Comparison of ENCODE assay signal across 22 cellular contexts in the genomic region with DNA sequence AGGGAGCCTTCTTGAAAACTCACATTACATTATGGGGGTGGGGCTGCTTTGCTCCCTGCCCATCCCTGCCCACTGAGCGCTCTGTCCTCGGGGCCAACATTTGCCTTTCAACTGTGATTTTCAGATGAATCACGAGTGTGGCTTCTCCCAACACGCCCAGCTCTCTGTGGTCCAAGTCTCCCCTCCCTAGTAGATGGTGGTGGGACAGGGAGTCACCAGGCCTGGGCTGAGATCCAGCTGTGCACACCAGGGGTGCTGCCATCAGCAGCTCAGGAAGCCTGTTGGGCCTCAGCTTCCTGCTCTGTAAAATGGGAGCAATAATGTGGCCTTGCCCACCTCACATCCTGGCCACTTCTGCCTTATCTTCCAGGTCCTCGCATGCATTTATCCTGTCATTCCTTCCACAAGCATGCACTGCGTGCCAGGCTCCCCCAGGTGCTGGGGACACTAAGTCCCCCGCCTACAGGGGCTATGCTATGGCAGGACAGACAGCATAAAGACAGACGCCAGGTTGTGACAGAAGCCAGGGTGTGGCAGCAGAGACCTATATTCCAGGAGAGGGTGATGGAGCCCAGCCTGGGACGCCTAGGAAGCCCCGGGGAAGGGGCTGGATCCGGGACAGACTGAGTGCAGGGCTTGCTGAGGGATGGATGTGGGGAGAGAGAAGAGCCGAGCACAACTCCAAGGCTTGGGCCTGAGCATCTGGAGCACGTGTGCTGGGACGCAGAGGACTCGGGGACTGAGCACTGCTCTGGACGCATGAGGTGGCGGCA. TPM values are rescaled to one million over a fixed set of nuclear protein-coding genes. Genes with fewer than 3 reads are reported as not detected.
DNase-seq lines count a peak whose midpoint lies in the region; ATAC-seq, FAIRE-seq and TF ChIP-seq lines count a peak whose summit lies in the region.
"Had no signal": no experiment of that assay in that cellular context is flagged by ENCODE, and none has a peak within 500 bp of the region (broad histone marks: within the 10 kb centered on the region; RNA-seq: fewer than 3 reads in every experiment).

No MANE protein-coding gene starts in this region.

- POLR2A ChIA-PET in H1 (lab: Charles Lee; ENCODE audit: partially characterized antibody) = interaction anchor here (1.2 kb wide), 1 partner anchor 9 kb away, joined by 3 read pairs; no protein-coding TSS in a partner anchor

- H4K5ac ChIP-seq in H1 (ENCODE audit: insufficient read length, low read depth, low read length) = no peak overlapping the region

- no peak overlapping the region for H3K18ac ChIP-seq in H1 (ENCODE audit: extremely low read depth, low read length)

- H3K4me1 ChIP-seq in heart right ventricle (peaks cover 0 to 23% (median 0%) of the 10 kb centered on the region in 9 donors), H1 (replicated peaks in 1 of 4; ENCODE audit: control insufficient read depth in 3 of 4, insufficient read depth in 4 of 4, low read length in 3 of 4) (peaks cover 0 to 15% (median 8%) of the 10 kb centered on the region in 4 experiments; a peak in 4 of 7 replicates), neutrophil (ENCODE audit: control insufficient read depth in 1 of 2, insufficient read depth in 1 of 2, low read depth in 1 of 2, low read length in 1 of 2) (peaks cover 27 to 35% of the 10 kb centered on the region in 2 experiments)

- no peak overlapping the region; the same call in 1 of the 2 replicates for H2BK5ac ChIP-seq in H1 (ENCODE audit: low read depth, low read length)

- no peak overlapping the region for H2AK5ac ChIP-seq in H1 (ENCODE audit: low read depth, low read length)

- peak overlapping the region; percentile 88 for H2BK15ac ChIP-seq in H1 (ENCODE audit: low read length)

- no peak overlapping the region for H3K23ac ChIP-seq in H1 (ENCODE audit: insufficient read length)

- no peak for TF ChIP-seq EP300 in H1 (IDR thresholded peaks at IDR 0.05; ENCODE audit: borderline replicate concordance in 1 of 2, low read depth in 2 of 2, low read length in 2 of 2)

- WGBS in heart right ventricle, 2 donors = 73 to 76% methylated on average over 17 of the region's 17 CpGs
- WGBS in H1 (ENCODE audit: extremely low coverage in 1 of 2, insufficient coverage in 1 of 2, insufficient read length in 1 of 2, insufficient replicate concordance in 2 of 2, low coverage in 1 of 2, low lambda C conversion rate in 2 of 2, missing lambda C conversion rate in 1 of 2), 2 experiments = 86% methylated on average over 16 of the region's 17 CpGs; no CpG with 5 or more reads in 1 of the 2 experiments

- H3K79me2 ChIP-seq in H1 (ENCODE audit: control insufficient read depth in 1 of 2, insufficient read depth in 2 of 2, low read length in 2 of 2) = no peaks in the 10 kb centered on the region

- TF ChIP-seq CTCF in heart right ventricle (IDR thresholded peaks at IDR 0.05) (no peak), H1 (IDR thresholded peaks at IDR 0.05; ENCODE audit: control extremely low read depth in 1 of 3, insufficient read depth in 1 of 3, low read depth in 1 of 3, low read length in 3 of 3) (peak in 2 of 3 experiments; percentile 34 to 36; a peak in 2 of 4 replicates), neutrophil (IDR thresholded peaks at IDR 0.05) (no peak)

- H3K27me3 ChIP-seq in heart right ventricle (peaks cover 0 to 19% (median 6%) of the 10 kb centered on the region in 7 donors), MG63 (no peaks in the 10 kb centered on the region), H1 (replicated peaks in 1 of 4; ENCODE audit: control insufficient read depth in 3 of 4, extremely low read depth in 1 of 4, insufficient read depth in 3 of 4, low read length in 3 of 4) (no peaks in the 10 kb centered on the region), neutrophil (no peaks in the 10 kb centered on the region)

- CTCF ChIA-PET in H1 (lab: Charles Lee; ENCODE audit: partially characterized antibody) = interaction anchor here (1.2 to 2.9 kb wide), 4 partner anchors 20 to 91 kb away, joined by 3 to 11 read pairs (median 8); a partner anchor contains a TSS

- H3K23me2 ChIP-seq in H1 (ENCODE audit: low read depth, low read length) = no peaks in the 10 kb centered on the region

- ATAC-seq in Right ventricle myocardium inferior (no peak), heart right ventricle (no peak), GM18502 (IDR thresholded peaks at IDR 0.05; ENCODE audit: poor library complexity, unreplicated experiment) (no peak), HG03432 (IDR thresholded peaks at IDR 0.05; ENCODE audit: unreplicated experiment) (no peak)
- ATAC-seq: Panc1 had no signal

- intact Hi-C loops in Right ventricle myocardium inferior (cut with DNase I) = no loop called here
- intact Hi-C loops in heart right ventricle (cut with DNase I) = no loop called here

- H4K91ac ChIP-seq in H1 (replicated peaks; ENCODE audit: insufficient read length, low read length) = no peak overlapping the region

- DNase-seq in Right ventricle myocardium inferior (ENCODE audit: missing footprints) = peak; percentile 11
- DNase-seq in heart right ventricle = no peak
- peak; percentile 64 for DNase-seq in MG63
- no peak for DNase-seq in H1 (ENCODE audit: low read depth in 1 of 2, low spot score in 2 of 2)
- no peak for DNase-seq in glomerular visceral epithelial cell (ENCODE audit: extremely low spot score)
- DNase-seq: DND-41, GF-D8, KG1, NCI-H1048, NCI-H1436 treated with DMSO at 0.1 percent for 48 hours, NCI-H2081, NCI-H510A treated with DMSO at 0.1 percent for 48 hours, SHP77, SK-N-SH had no signal

- FAIRE-seq in H1 (lab: Jason Lieb, UNC) = no peak
- FAIRE-seq: A204.1, GM12891, H54 had no signal

- H3K36me3 ChIP-seq in heart right ventricle (peaks cover 0 to 12% (median 0%) of the 10 kb centered on the region in 9 donors), MG63 (no peaks in the 10 kb centered on the region), H1 (ENCODE audit: control insufficient read depth in 2 of 4, insufficient read depth in 4 of 4, low read length in 3 of 4) (no peaks in the 10 kb centered on the region), neutrophil (peaks cover 86% of the 10 kb centered on the region)

- no peaks in the 10 kb centered on the region for H3K79me1 ChIP-seq in H1 (ENCODE audit: low read depth, low read length)

- H3K56ac ChIP-seq in H1 (replicated peaks; ENCODE audit: insufficient read length, low read depth, low read length) = no peak overlapping the region

- H3K27ac ChIP-seq in heart right ventricle (no peak overlapping the region), H1 (ENCODE audit: low read depth, low read length) (no peak overlapping the region), neutrophil (peak overlapping the region; percentile 99)
- H3K27ac ChIP-seq: BLaER1 treated with 17β-estradiol and CSF1 and Interleukin-3, amounts not matched to agents 10 nM and 100 nM had no signal

- H3K4me3 ChIP-seq in heart right ventricle (no peak overlapping the region), MG63 (no peak overlapping the region), H1 (ENCODE audit: extremely low read depth in 1 of 4, insufficient read depth in 2 of 4, low read depth in 3 of 4, low read length in 4 of 4) (no peak overlapping the region), neutrophil (ENCODE audit: low read depth in 1 of 2, low read length in 1 of 2) (no peak overlapping the region)
- H3K4me3 ChIP-seq: BLaER1 treated with 17β-estradiol and CSF1 and Interleukin-3, amounts not matched to agents 10 nM and 100 nM had no signal

- H3K4me2 ChIP-seq in H1 (ENCODE audit: insufficient read depth in 1 of 2, low read depth in 2 of 2, low read length in 2 of 2) = no peak overlapping the region
- H3K4me2 ChIP-seq: SK-N-SH had no signal

- H4K20me1 ChIP-seq in H1 (replicated peaks in 1 of 2; ENCODE audit: control insufficient read depth in 1 of 2, insufficient read depth in 2 of 2, low read length in 2 of 2) = no peaks in the 10 kb centered on the region

- H3K4ac ChIP-seq in H1 (replicated peaks; ENCODE audit: insufficient read length, low read depth, low read length) = no peak overlapping the region

- no peak overlapping the region for H2AFZ ChIP-seq in H1 (ENCODE audit: low read length)

- no peak overlapping the region for H2BK12ac ChIP-seq in H1 (ENCODE audit: low read depth, low read length)

- no peak overlapping the region for H3K14ac ChIP-seq in H1 (ENCODE audit: insufficient read length)

- no peak overlapping the region for H3K9ac ChIP-seq in H1 (replicated peaks in 1 of 4; ENCODE audit: extremely low read depth in 1 of 4, low read depth in 3 of 4, low read length in 3 of 4)
- H3K9ac ChIP-seq: BLaER1 treated with 17β-estradiol and CSF1 and Interleukin-3, amounts not matched to agents 10 nM and 100 nM; SK-N-SH had no signal

- H4K8ac ChIP-seq in H1 (ENCODE audit: extremely low read depth, insufficient read depth, low read length) = no peak overlapping the region

- no peaks in the 10 kb centered on the region for H3K9me3 ChIP-seq in heart right ventricle
- H3K9me3 ChIP-seq in MG63 = no peaks in the 10 kb centered on the region
- no peaks in the 10 kb centered on the region for H3K9me3 ChIP-seq in H1 (ENCODE audit: insufficient read depth in 2 of 2, low read depth in 1 of 2, low read length in 1 of 2)
- H3K9me3 ChIP-seq in neutrophil = no peaks in the 10 kb centered on the region
- H3K9me3 ChIP-seq: BLaER1 treated with 17β-estradiol and CSF1 and Interleukin-3, amounts not matched to agents 10 nM and 100 nM; SK-N-SH had no signal

- no peak overlapping the region for H2BK120ac ChIP-seq in H1 (replicated peaks; ENCODE audit: low read depth, low read length)

- no peak for TF ChIP-seq POLR2A in H1 (IDR thresholded peaks at IDR 0.05; ENCODE audit: control extremely low read depth in 1 of 2, low read depth in 2 of 2, low read length in 2 of 2)

- peak; percentile 59 to 76 for TF ChIP-seq RAD21 in H1 (IDR thresholded peaks at IDR 0.05 in 1 of 2, conservative IDR thresholded peaks at IDR 0.05 in 1 of 2; ENCODE audit: low read depth in 2 of 2, low read length in 2 of 2)

- 0 out of 2 replicates have a peak overlapping the region, but pooled peaks have one; percentile 61 for H2BK20ac ChIP-seq in H1 (ENCODE audit: low read length)

TF ChIP-seq in H1, 55 proteins besides CTCF, POLR2A, EP300 and RAD21 (continues in another document):
- TF ChIP-seq MAFK (IDR thresholded peaks at IDR 0.05; ENCODE audit: low read depth, low read length) = no peak
- no peak for TF ChIP-seq SP1 (IDR thresholded peaks at IDR 0.05; ENCODE audit: low read depth, low read length)

RNA-seq across cellular contexts. Expression of a gene that starts 30.5 kb away (rescaled TPM):
- 2.9 TPM for total RNA-seq in Right ventricle myocardium inferior
- 1 to 10 TPM in 7 of 10 donors, under 1 TPM in 3; 0.45 to 6.4 (median 1.6) TPM for total RNA-seq in heart right ventricle
- under 1 TPM; 0.38 to 0.44 TPM for polyA plus RNA-seq in heart right ventricle
- not detected in 2 replicates for total RNA-seq in MG63 (2014; rRNA removed; shearing (Covaris generic); ENCODE audit: low replicate concordance)
- 0.61 and 0.73 TPM in 2 replicates for total RNA-seq in H1 (2021; fragmentation: NEBNext Ultra II Directional; extraction: Animal tissue kit (Norgen Biotek cat#: 25700))
- polyA plus RNA-seq in H1 (2011; rRNA removed) = 0.50 and 0.62 TPM in 2 replicates
- polyA plus RNA-seq in H1 (2011; cell fraction: cytosol; rRNA removed) = 0.37 TPM
- polyA plus RNA-seq in H1 (2011; cell fraction: nucleus; rRNA removed) = 0.54 TPM
- 0.80 to 1.1 TPM (median 0.92 TPM) in 4 replicates for polyA plus RNA-seq in H1 (2012, experiment 1 of 2)
- polyA plus RNA-seq in H1 (2012, experiment 2 of 2) = 0.64 TPM
- polyA plus RNA-seq in H1 (2013, experiment 1 of 2) = 0.26 TPM
- 0.35 TPM for polyA plus RNA-seq in H1 (2013, experiment 2 of 2)
- polyA minus RNA-seq in H1 (2011; rRNA and poly(A)+ RNA removed) = 0.54 and 0.59 TPM in 2 replicates
- polyA minus RNA-seq in H1 (2011; cell fraction: cytosol; rRNA and poly(A)+ RNA removed) = 0.51 TPM
- polyA minus RNA-seq in H1 (2011; cell fraction: nucleus; rRNA and poly(A)+ RNA removed) = 0.50 TPM

Comparison
In these comparisons a context has a peak if more than half of its experiments do, and no peak if none do; other contexts are left out.
1. DNase-seq: peak in Right ventricle myocardium inferior (single experiment) and MG63 (single experiment); none in heart right ventricle (0 of 2), H1 (0 of 2) and glomerular visceral epithelial cell (single experiment).
2. CTCF ChIP-seq: peak in H1 (2 of 3); none in heart right ventricle (0 of 9) and neutrophil (single experiment).